Comparison of ENCODE assay signal across 29 cellular contexts in genomic region chr16:3494574-3494973, GRCh38. TPM values are rescaled to one million over a fixed set of nuclear protein-coding genes. Genes with fewer than 3 reads are reported as not detected.
DNase-seq lines count a peak whose midpoint lies in the region; ATAC-seq, FAIRE-seq and TF ChIP-seq lines count a peak whose summit lies in the region.
"Had no signal": no experiment of that assay in that cellular context is flagged by ENCODE, and none has a peak within 500 bp of the region (broad histone marks: within the 10 kb centered on the region; RNA-seq: fewer than 3 reads in every experiment).

No MANE protein-coding gene starts in this region.

- H3K36me3 Mint-ChIP-seq in GM23338 (ENCODE audit: low read depth) = no peaks in the 10 kb centered on the region
- H3K36me3 Mint-ChIP-seq in stimulated activated effector memory CD8-positive, alpha-beta T cell treated with anti-CD3 and anti-CD28 coated beads, Interleukin-12 subunit alpha, Interleukin-12 subunit beta, amount 100 ng/mL, for 72 hours = peaks cover 5% of the 10 kb centered on the region
- peaks cover 0 to under 1% of the 10 kb centered on the region in 2 donors for H3K36me3 Mint-ChIP-seq in CD4-positive, alpha-beta memory T cell
- H3K36me3 Mint-ChIP-seq: CD8-positive, alpha-beta T cell had no signal

- H3K9me3 Mint-ChIP-seq in GM23338 = no peaks in the 10 kb centered on the region
- no peaks in the 10 kb centered on the region for H3K9me3 Mint-ChIP-seq in stimulated activated effector memory CD8-positive, alpha-beta T cell treated with anti-CD3 and anti-CD28 coated beads, Interleukin-12 subunit alpha, Interleukin-12 subunit beta, amount 100 ng/mL, for 72 hours
- no peaks in the 10 kb centered on the region for H3K9me3 Mint-ChIP-seq in CD4-positive, alpha-beta memory T cell
- H3K9me3 Mint-ChIP-seq: CD8-positive, alpha-beta T cell had no signal

- peaks cover 8% of the 10 kb centered on the region for H3K27me3 Mint-ChIP-seq in GM23338 (ENCODE audit: insufficient read depth, low read depth, poor library complexity)
- no peaks in the 10 kb centered on the region for H3K27me3 Mint-ChIP-seq in CD4-positive, alpha-beta memory T cell

- no peak for FAIRE-seq in kidney (lab: Jason Lieb, UNC)
- FAIRE-seq: G401.6 had no signal

- no peak overlapping the region for H3K9ac ChIP-seq in kidney (ENCODE audit: low read length in 2 of 2)
- H3K9ac ChIP-seq: SK-N-SH had no signal

- no peak overlapping the region for H3K4me3 Mint-ChIP-seq in GM23338
- H3K4me3 Mint-ChIP-seq in stimulated activated effector memory CD8-positive, alpha-beta T cell treated with anti-CD3 and anti-CD28 coated beads, Interleukin-12 subunit alpha, Interleukin-12 subunit beta, amount 100 ng/mL, for 72 hours = no peak overlapping the region
- H3K4me3 Mint-ChIP-seq in CD4-positive, alpha-beta memory T cell = no peak overlapping the region
- H3K4me3 Mint-ChIP-seq: CD8-positive, alpha-beta T cell had no signal

- H3K9me2 ChIP-seq in GM23338 (ENCODE audit: insufficient read depth) = no peaks in the 10 kb centered on the region
- H3K9me2 ChIP-seq: SK-N-SH had no signal

- H3K4me2 ChIP-seq in GM23338 = no peak overlapping the region
- H3K4me2 ChIP-seq: SK-N-SH had no signal

- 94 to 99% (median 96%) methylated on average over 12 to 13 of the region's 13 CpGs for WGBS in spleen, 5 donors

- H2AFZ ChIP-seq in GM23338 = no peak overlapping the region

- TF ChIP-seq POLR2A in spleen (IDR thresholded peaks at IDR 0.05) = no peak

- H3K27ac Mint-ChIP-seq in GM23338 = no peak overlapping the region
- no peak overlapping the region for H3K27ac Mint-ChIP-seq in stimulated activated effector memory CD8-positive, alpha-beta T cell treated with anti-CD3 and anti-CD28 coated beads, Interleukin-12 subunit alpha, Interleukin-12 subunit beta, amount 100 ng/mL, for 72 hours
- H3K27ac Mint-ChIP-seq in CD4-positive, alpha-beta memory T cell = no peak overlapping the region
- H3K27ac Mint-ChIP-seq: CD8-positive, alpha-beta T cell had no signal

- CTCF ChIA-PET in CD4-positive, alpha-beta memory T cell (lab: Charles Lee; ENCODE audit: partially characterized antibody) = no interaction called here

- no peak overlapping the region for H3K27ac ChIP-seq in GM23338 (ENCODE audit: low read depth)
- H3K27ac ChIP-seq in kidney (ENCODE audit: low read depth in 2 of 2, low read length in 2 of 2) = no peak overlapping the region
- H3K27ac ChIP-seq in spleen = no peak overlapping the region
- no peak overlapping the region for H3K27ac ChIP-seq in CD4-positive, alpha-beta memory T cell (ENCODE audit: low read depth, low read length)
- no peak overlapping the region for H3K27ac ChIP-seq in coronary artery
- H3K27ac ChIP-seq: HL-60, Peyer's patch had no signal

- H3K4me3 ChIP-seq in GM23338 (no peak overlapping the region), H7 (ENCODE audit: insufficient read depth, low read depth, low read length) (no peak overlapping the region), kidney (ENCODE audit: low read length in 2 of 2) (no peak overlapping the region), spleen (no peak overlapping the region), coronary artery (no peak overlapping the region)
- no peak overlapping the region for H3K4me3 ChIP-seq in CD4-positive, alpha-beta memory T cell (ENCODE audit: low read length in 2 of 2)
- H3K4me3 ChIP-seq: Peyer's patch had no signal

- 0 out of 2 replicates have a peak, but pooled peaks cover 3% of the 10 kb centered on the region for H3F3A ChIP-seq in GM23338 (replicated peaks; ENCODE audit: low read depth)

- H3K4me1 Mint-ChIP-seq in GM23338 = no peaks in the 10 kb centered on the region
- peaks cover 7% of the 10 kb centered on the region for H3K4me1 Mint-ChIP-seq in stimulated activated effector memory CD8-positive, alpha-beta T cell treated with anti-CD3 and anti-CD28 coated beads, Interleukin-12 subunit alpha, Interleukin-12 subunit beta, amount 100 ng/mL, for 72 hours
- peaks cover 5 to 9% (median 6%) of the 10 kb centered on the region in 4 donors for H3K4me1 Mint-ChIP-seq in CD4-positive, alpha-beta memory T cell

- intact Hi-C loops in kidney (cut with DNase I) = no loop called here
- intact Hi-C loops in spleen (cut with DNase I; ENCODE audit: low total_unique reads) = no loop called here
- intact Hi-C loops in CD4-positive, alpha-beta memory T cell (cut with micrococcal nuclease) = no loop called here

- no peak for DNase-seq in GM23338 (ENCODE audit: low spot score)
- DNase-seq in H7 = peak; percentile 54
- peak; percentile 71 for DNase-seq in kidney
- DNase-seq in spleen = peak; percentile 67
- no peak for DNase-seq in stimulated activated effector memory CD8-positive, alpha-beta T cell treated with anti-CD3 and anti-CD28 coated beads, Interleukin-12 subunit alpha, Interleukin-12 subunit beta, amount 100 ng/mL, for 72 hours (ENCODE audit: low spot score in 2 of 2)
- no peak for DNase-seq in CD4-positive, alpha-beta memory T cell
- DNase-seq in coronary artery (ENCODE audit: low spot score) = no peak
- DNase-seq: C1 segment of cervical spinal cord; Caco-2; CD8-positive, alpha-beta T cell; GOT3; Karpas-422; NCI-H1092 treated with DMSO at 0.1 percent for 48 hours; NCI-H1436; NCI-H187; NCI-H2081 treated with DMSO at 0.1 percent for 48 hours; NCI-H2171; NCI-H226; NCI-H510A; NCI-H69; Peyer's patch; SIG-M5; SK-N-SH had no signal

- H3K9me3 ChIP-seq in kidney (ENCODE audit: control insufficient read depth in 1 of 2, low read length in 2 of 2) = no peaks in the 10 kb centered on the region
- no peaks in the 10 kb centered on the region for H3K9me3 ChIP-seq in spleen
- no peaks in the 10 kb centered on the region for H3K9me3 ChIP-seq in CD4-positive, alpha-beta memory T cell (ENCODE audit: control insufficient read depth in 1 of 2, low read length in 2 of 2)
- H3K9me3 ChIP-seq: Caco-2, Peyer's patch, SK-N-SH had no signal

- peak; percentile 52 for ATAC-seq in GM23338
- ATAC-seq in stimulated activated effector memory CD8-positive, alpha-beta T cell treated with anti-CD3 and anti-CD28 coated beads, Interleukin-12 subunit alpha, Interleukin-12 subunit beta, amount 100 ng/mL, for 72 hours = no peak
- ATAC-seq: CD8-positive, alpha-beta T cell; HCT116 had no signal

- POLR2A ChIA-PET in CD4-positive, alpha-beta memory T cell (lab: Charles Lee; ENCODE audit: partially characterized antibody) = no interaction called here

- no peaks in the 10 kb centered on the region for H3K79me2 ChIP-seq in GM23338 (replicated peaks; ENCODE audit: insufficient read depth)

- no peaks in the 10 kb centered on the region for H4K20me1 ChIP-seq in GM23338 (replicated peaks; ENCODE audit: insufficient read depth)

- no peaks in the 10 kb centered on the region for H3K4me1 ChIP-seq in GM23338 (ENCODE audit: insufficient read depth)
- H3K4me1 ChIP-seq in kidney (ENCODE audit: control insufficient read depth in 1 of 2, insufficient read depth in 1 of 2, low read depth in 1 of 2, low read length in 2 of 2) = peaks cover 0 to 3% of the 10 kb centered on the region in 2 donors
- peaks cover 0 to 18% (median 4%) of the 10 kb centered on the region in 6 donors for H3K4me1 ChIP-seq in spleen
- peaks cover 1% of the 10 kb centered on the region for H3K4me1 ChIP-seq in CD4-positive, alpha-beta memory T cell (ENCODE audit: insufficient read depth, low read length)
- H3K4me1 ChIP-seq: Caco-2, Peyer's patch had no signal

- TF ChIP-seq CTCF in GM23338 (conservative IDR thresholded peaks at IDR 0.05; ENCODE audit: low read depth in 2 of 2) = 0 out of 4 replicates have a peak, but pooled peaks of 1 of the 2 experiments have one; percentile 1
- no peak for TF ChIP-seq CTCF in kidney (IDR thresholded peaks at IDR 0.05; ENCODE audit: borderline replicate concordance, extremely low read depth, insufficient read depth)
- TF ChIP-seq CTCF in spleen (IDR thresholded peaks at IDR 0.05 in 8 of 11, conservative IDR thresholded peaks at IDR 0.05 in 3 of 11) = no peak
- no peak for TF ChIP-seq CTCF in coronary artery (IDR thresholded peaks at IDR 0.05)

- no peaks in the 10 kb centered on the region for H3K27me3 ChIP-seq in GM23338 (ENCODE audit: insufficient read depth)
- H3K27me3 ChIP-seq in H7 (ENCODE audit: control insufficient read depth, insufficient read depth, low read length) = no peaks in the 10 kb centered on the region
- H3K27me3 ChIP-seq in spleen (replicated peaks in 1 of 7) = no peaks in the 10 kb centered on the region
- no peaks in the 10 kb centered on the region for H3K27me3 ChIP-seq in CD4-positive, alpha-beta memory T cell (ENCODE audit: insufficient read depth, low read length)
- H3K27me3 ChIP-seq: Peyer's patch had no signal

- H3K36me3 ChIP-seq in GM23338 (ENCODE audit: insufficient read depth) (no peaks in the 10 kb centered on the region), H7 (replicated peaks; ENCODE audit: control insufficient read depth, insufficient read depth, low read length) (no peaks in the 10 kb centered on the region), kidney (ENCODE audit: control insufficient read depth in 1 of 2, insufficient read depth in 2 of 2, low read length in 2 of 2) (no peaks in the 10 kb centered on the region), spleen (no peaks in the 10 kb centered on the region)
- H3K36me3 ChIP-seq in CD4-positive, alpha-beta memory T cell (ENCODE audit: insufficient read depth, low read length) = no peaks in the 10 kb centered on the region
- H3K36me3 ChIP-seq: Peyer's patch had no signal

RNA-seq across cellular contexts. Expression of gene C16orf90, which starts 0.7 kb away (rescaled TPM):
- not detected in 2 replicates for total RNA-seq in GM23338 (2014; rRNA removed; shearing (Covaris generic))
- not detected in 2 replicates for polyA plus RNA-seq in GM23338 (2016; fragmentation: Nextera tagmentation; extraction: Ambion mirVana)
- total RNA-seq in H7 (2014; rRNA removed; shearing (Covaris generic)) = not detected in 2 replicates
- total RNA-seq in kidney = not detected
- not detected for polyA plus RNA-seq in kidney (ENCODE audit: insufficient read depth, low read depth, low replicate concordance)
- total RNA-seq in spleen = not detected
- polyA plus RNA-seq in spleen = not detected
- total RNA-seq in CD4-positive, alpha-beta memory T cell = not detected
- polyA plus RNA-seq in CD4-positive, alpha-beta memory T cell = not detected
- total RNA-seq: A673; Caco-2; CD8-positive, alpha-beta T cell; HT-29; OCI-LY7; Peyer's patch had no signal
- polyA plus RNA-seq: SK-N-SH had no signal

RNA-seq across cellular contexts. Expression of gene CLUAP1, which starts 6.2 kb away (rescaled TPM):
- 3.8 and 7.8 TPM in 2 replicates for total RNA-seq in GM23338 (2014; rRNA removed; shearing (Covaris generic))
- polyA plus RNA-seq in GM23338 (2016; fragmentation: Nextera tagmentation; extraction: Ambion mirVana) (10.9 and 11.3 TPM in 2 replicates), kidney (ENCODE audit: insufficient read depth, low read depth, low replicate concordance) (39.3 TPM), spleen (1 to 10 TPM; 4.0 to 9.2 (median 9.0) TPM)
- 8.5 and 11.9 TPM in 2 replicates for total RNA-seq in H7 (2014; rRNA removed; shearing (Covaris generic))
- total RNA-seq in kidney (44.8 TPM), spleen (10 to 100 TPM in 6 of 7 donors, 1 to 10 TPM in 1; 9.8 to 19.7 (median 14.9) TPM)
- 10 to 100 TPM; 24.6 to 25.4 TPM for total RNA-seq in CD4-positive, alpha-beta memory T cell
- 10 to 100 TPM; 26.4 to 41.5 TPM for polyA plus RNA-seq in CD4-positive, alpha-beta memory T cell

RNA-seq across cellular contexts. Expression of gene NAA60, which starts 51.1 kb away (rescaled TPM):
- total RNA-seq in GM23338 (2014; rRNA removed; shearing (Covaris generic)) = 32.4 and 42.6 TPM in 2 replicates
- polyA plus RNA-seq in GM23338 (2016; fragmentation: Nextera tagmentation; extraction: Ambion mirVana) = 36.5 and 40.3 TPM in 2 replicates
- total RNA-seq in H7 (2014; rRNA removed; shearing (Covaris generic)) = 11.0 and 12.6 TPM in 2 replicates
- 51.6 TPM for total RNA-seq in kidney
- polyA plus RNA-seq in kidney (ENCODE audit: insufficient read depth, low read depth, low replicate concordance) = 66.6 TPM
- total RNA-seq in spleen = 10 to 100 TPM; 35.0 to 85.9 (median 51.2) TPM
- polyA plus RNA-seq in spleen = 10 to 100 TPM; 27.2 to 40.3 (median 33.8) TPM
- total RNA-seq in CD4-positive, alpha-beta memory T cell = 10 to 100 TPM; 58.1 to 62.9 TPM
- polyA plus RNA-seq in CD4-positive, alpha-beta memory T cell = 10 to 100 TPM; 28.2 to 59.6 TPM

RNA-seq across cellular contexts. Expression of gene ZNF597, which starts 51.3 kb away (rescaled TPM):
- 2.4 and 3.8 TPM in 2 replicates for total RNA-seq in GM23338 (2014; rRNA removed; shearing (Covaris generic))
- polyA plus RNA-seq in GM23338 (2016; fragmentation: Nextera tagmentation; extraction: Ambion mirVana) (0.87 and 1.2 TPM in 2 replicates), kidney (ENCODE audit: insufficient read depth, low read depth, low replicate concordance) (0.99 TPM), spleen (1 to 10 TPM in 2 of 3 donors, under 1 TPM in 1; 0.78 to 1.3 (median 1.2) TPM)
- total RNA-seq in H7 (2014; rRNA removed; shearing (Covaris generic)) = 1.5 and 1.9 TPM in 2 replicates
- total RNA-seq in kidney (3.4 TPM), spleen (1 to 10 TPM; 2.4 to 4.6 (median 3.7) TPM)
- 1 to 10 TPM; 5.3 TPM for total RNA-seq in CD4-positive, alpha-beta memory T cell
- polyA plus RNA-seq in CD4-positive, alpha-beta memory T cell = 1 to 10 TPM; 1.0 to 1.9 TPM

Comparison
In these comparisons a context has a peak if more than half of its experiments do, and no peak if none do; other contexts are left out.
1. DNase-seq: peak in H7 (single experiment), kidney (single experiment) and spleen (single experiment); none in GM23338 (single experiment), stimulated activated effector memory CD8-positive, alpha-beta T cell treated with anti-CD3 and anti-CD28 coated beads, Interleukin-12 subunit alpha, Interleukin-12 subunit beta, amount 100 ng/mL, for 72 hours (0 of 2), CD4-positive, alpha-beta memory T cell (0 of 5) and coronary artery (single experiment).